ENCODE assay signal across 2 cellular contexts in the genomic region with DNA sequence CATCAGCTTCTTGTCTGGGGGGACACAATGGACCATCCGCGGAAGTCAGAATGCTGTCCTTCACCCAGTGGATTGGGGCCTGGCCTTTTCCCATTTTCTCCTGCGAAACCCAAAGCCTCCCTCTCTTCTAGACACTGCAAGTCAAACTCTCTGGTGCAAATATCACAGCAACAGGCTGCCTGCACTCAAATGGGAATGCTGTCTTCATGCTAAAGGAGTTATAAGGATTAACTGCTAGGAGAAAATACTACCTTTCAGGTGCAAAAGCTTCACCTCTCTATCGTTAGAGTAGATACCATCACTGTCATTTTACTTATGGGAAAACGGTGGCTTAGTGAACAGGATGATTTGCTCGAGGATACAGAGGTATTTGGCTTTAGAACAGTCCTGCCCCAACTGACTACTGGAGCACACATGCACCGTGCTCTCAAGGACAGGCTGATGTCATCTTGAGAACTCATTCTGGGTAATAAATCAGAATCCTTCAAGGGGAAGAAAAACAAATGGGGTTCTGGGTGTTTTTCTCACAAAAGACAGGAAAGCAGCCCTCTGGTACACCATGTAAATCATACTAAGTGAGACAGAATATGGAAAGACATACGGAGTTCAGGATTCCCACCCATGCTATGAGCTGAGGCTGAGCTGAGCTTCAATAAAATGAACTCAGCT.
TF ChIP-seq lines count a peak whose summit lies in the region.

No MANE protein-coding gene starts in this region.

TF ChIP-seq in K562, 482 proteins besides CTCF, POLR2A, EP300 and RAD21 (continued from another document and continues in another):
- TF ChIP-seq, protein P1, sequence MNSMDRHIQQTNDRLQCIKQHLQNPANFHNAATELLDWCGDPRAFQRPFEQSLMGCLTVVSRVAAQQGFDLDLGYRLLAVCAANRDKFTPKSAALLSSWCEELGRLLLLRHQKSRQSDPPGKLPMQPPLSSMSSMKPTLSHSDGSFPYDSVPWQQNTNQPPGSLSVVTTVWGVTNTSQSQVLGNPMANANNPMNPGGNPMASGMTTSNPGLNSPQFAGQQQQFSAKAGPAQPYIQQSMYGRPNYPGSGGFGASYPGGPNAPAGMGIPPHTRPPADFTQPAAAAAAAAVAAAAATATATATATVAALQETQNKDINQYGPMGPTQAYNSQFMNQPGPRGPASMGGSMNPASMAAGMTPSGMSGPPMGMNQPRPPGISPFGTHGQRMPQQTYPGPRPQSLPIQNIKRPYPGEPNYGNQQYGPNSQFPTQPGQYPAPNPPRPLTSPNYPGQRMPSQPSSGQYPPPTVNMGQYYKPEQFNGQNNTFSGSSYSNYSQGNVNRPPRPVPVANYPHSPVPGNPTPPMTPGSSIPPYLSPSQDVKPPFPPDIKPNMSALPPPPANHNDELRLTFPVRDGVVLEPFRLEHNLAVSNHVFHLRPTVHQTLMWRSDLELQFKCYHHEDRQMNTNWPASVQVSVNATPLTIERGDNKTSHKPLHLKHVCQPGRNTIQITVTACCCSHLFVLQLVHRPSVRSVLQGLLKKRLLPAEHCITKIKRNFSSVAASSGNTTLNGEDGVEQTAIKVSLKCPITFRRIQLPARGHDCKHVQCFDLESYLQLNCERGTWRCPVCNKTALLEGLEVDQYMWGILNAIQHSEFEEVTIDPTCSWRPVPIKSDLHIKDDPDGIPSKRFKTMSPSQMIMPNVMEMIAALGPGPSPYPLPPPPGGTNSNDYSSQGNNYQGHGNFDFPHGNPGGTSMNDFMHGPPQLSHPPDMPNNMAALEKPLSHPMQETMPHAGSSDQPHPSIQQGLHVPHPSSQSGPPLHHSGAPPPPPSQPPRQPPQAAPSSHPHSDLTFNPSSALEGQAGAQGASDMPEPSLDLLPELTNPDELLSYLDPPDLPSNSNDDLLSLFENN (IDR thresholded peaks at IDR 0.05; ENCODE audit: low read depth in 2 of 2, low read length in 2 of 2) = no peak
- TF ChIP-seq JUND (IDR thresholded peaks at IDR 0.05; ENCODE audit: borderline replicate concordance, low read depth, low read length) (no peak), JUND (tag; IDR thresholded peaks at IDR 0.05; ENCODE audit: borderline replicate concordance, low read depth, low read length) (peak; percentile 70; the same call in 1 of the 3 replicates), MEIS2 (IDR thresholded peaks at IDR 0.05; ENCODE audit: partially characterized antibody) (peak; percentile 94), ZSCAN29 (IDR thresholded peaks at IDR 0.05) (no peak), SMC3 (conservative IDR thresholded peaks at IDR 0.05; ENCODE audit: insufficient read depth, low read depth, low read length) (no peak), CBFA2T2 (conservative IDR thresholded peaks at IDR 0.05) (no peak), ZNF766 (CRISPR knock-in tag; conservative IDR thresholded peaks at IDR 0.05) (no peak), RBM22 (IDR thresholded peaks at IDR 0.05; ENCODE audit: low read depth, low read length, poor library complexity, severe bottlenecking) (no peak), C11orf30 (IDR thresholded peaks at IDR 0.05; ENCODE audit: low read depth) (no peak), ZNF23 (CRISPR knock-in tag; IDR thresholded peaks at IDR 0.05) (no peak)
- TF ChIP-seq, protein P2, sequence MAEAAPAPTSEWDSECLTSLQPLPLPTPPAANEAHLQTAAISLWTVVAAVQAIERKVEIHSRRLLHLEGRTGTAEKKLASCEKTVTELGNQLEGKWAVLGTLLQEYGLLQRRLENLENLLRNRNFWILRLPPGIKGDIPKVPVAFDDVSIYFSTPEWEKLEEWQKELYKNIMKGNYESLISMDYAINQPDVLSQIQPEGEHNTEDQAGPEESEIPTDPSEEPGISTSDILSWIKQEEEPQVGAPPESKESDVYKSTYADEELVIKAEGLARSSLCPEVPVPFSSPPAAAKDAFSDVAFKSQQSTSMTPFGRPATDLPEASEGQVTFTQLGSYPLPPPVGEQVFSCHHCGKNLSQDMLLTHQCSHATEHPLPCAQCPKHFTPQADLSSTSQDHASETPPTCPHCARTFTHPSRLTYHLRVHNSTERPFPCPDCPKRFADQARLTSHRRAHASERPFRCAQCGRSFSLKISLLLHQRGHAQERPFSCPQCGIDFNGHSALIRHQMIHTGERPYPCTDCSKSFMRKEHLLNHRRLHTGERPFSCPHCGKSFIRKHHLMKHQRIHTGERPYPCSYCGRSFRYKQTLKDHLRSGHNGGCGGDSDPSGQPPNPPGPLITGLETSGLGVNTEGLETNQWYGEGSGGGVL (CRISPR knock-in tag; IDR thresholded peaks at IDR 0.05) = no peak
- TF ChIP-seq, protein P3, sequence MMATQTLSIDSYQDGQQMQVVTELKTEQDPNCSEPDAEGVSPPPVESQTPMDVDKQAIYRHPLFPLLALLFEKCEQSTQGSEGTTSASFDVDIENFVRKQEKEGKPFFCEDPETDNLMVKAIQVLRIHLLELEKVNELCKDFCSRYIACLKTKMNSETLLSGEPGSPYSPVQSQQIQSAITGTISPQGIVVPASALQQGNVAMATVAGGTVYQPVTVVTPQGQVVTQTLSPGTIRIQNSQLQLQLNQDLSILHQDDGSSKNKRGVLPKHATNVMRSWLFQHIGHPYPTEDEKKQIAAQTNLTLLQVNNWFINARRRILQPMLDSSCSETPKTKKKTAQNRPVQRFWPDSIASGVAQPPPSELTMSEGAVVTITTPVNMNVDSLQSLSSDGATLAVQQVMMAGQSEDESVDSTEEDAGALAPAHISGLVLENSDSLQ (IDR thresholded peaks at IDR 0.05) = peak; percentile 73
- TF ChIP-seq, protein P4, sequence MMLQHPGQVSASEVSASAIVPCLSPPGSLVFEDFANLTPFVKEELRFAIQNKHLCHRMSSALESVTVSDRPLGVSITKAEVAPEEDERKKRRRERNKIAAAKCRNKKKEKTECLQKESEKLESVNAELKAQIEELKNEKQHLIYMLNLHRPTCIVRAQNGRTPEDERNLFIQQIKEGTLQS (IDR thresholded peaks at IDR 0.05) = peak; percentile 62
- TF ChIP-seq, protein P4 (CRISPR knock-in tag; conservative IDR thresholded peaks at IDR 0.05) = no peak
- TF ChIP-seq, protein P5, sequence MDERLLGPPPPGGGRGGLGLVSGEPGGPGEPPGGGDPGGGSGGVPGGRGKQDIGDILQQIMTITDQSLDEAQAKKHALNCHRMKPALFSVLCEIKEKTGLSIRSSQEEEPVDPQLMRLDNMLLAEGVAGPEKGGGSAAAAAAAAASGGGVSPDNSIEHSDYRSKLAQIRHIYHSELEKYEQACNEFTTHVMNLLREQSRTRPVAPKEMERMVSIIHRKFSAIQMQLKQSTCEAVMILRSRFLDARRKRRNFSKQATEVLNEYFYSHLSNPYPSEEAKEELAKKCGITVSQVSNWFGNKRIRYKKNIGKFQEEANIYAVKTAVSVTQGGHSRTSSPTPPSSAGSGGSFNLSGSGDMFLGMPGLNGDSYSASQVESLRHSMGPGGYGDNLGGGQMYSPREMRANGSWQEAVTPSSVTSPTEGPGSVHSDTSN (CRISPR knock-in tag; IDR thresholded peaks at IDR 0.05; ENCODE audit: low read depth) = no peak
- TF ChIP-seq, protein P5 (tag; conservative IDR thresholded peaks at IDR 0.05; ENCODE audit: low read depth) = peak; percentile 86

TF ChIP-seq in WTC11, 78 proteins besides CTCF, POLR2A, EP300 and RAD21 (continued from another document):
- TF ChIP-seq, protein P6, sequence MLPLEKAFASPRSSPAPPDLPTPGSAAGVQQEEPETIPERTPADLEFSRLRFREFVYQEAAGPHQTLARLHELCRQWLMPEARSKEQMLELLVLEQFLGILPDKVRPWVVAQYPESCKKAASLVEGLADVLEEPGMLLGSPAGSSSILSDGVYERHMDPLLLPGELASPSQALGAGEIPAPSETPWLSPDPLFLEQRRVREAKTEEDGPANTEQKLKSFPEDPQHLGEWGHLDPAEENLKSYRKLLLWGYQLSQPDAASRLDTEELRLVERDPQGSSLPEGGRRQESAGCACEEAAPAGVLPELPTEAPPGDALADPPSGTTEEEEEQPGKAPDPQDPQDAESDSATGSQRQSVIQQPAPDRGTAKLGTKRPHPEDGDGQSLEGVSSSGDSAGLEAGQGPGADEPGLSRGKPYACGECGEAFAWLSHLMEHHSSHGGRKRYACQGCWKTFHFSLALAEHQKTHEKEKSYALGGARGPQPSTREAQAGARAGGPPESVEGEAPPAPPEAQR (CRISPR knock-in tag; IDR thresholded peaks at IDR 0.05) = no peak
- no peak for TF ChIP-seq MXD4 (CRISPR knock-in tag; IDR thresholded peaks at IDR 0.05; ENCODE audit: borderline replicate concordance)
- no peak for TF ChIP-seq CBFB (CRISPR knock-in tag; IDR thresholded peaks at IDR 0.05; ENCODE audit: low read depth)
- TF ChIP-seq, protein P7, sequence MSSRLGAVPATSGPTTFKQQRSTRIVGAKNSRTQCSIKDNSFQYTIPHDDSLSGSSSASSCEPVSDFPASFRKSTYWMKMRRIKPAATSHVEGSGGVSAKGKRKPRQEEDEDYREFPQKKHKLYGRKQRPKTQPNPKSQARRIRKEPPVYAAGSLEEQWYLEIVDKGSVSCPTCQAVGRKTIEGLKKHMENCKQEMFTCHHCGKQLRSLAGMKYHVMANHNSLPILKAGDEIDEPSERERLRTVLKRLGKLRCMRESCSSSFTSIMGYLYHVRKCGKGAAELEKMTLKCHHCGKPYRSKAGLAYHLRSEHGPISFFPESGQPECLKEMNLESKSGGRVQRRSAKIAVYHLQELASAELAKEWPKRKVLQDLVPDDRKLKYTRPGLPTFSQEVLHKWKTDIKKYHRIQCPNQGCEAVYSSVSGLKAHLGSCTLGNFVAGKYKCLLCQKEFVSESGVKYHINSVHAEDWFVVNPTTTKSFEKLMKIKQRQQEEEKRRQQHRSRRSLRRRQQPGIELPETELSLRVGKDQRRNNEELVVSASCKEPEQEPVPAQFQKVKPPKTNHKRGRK (CRISPR knock-in tag; IDR thresholded peaks at IDR 0.05; ENCODE audit: borderline replicate concordance) = no peak
- TF ChIP-seq, protein P8, sequence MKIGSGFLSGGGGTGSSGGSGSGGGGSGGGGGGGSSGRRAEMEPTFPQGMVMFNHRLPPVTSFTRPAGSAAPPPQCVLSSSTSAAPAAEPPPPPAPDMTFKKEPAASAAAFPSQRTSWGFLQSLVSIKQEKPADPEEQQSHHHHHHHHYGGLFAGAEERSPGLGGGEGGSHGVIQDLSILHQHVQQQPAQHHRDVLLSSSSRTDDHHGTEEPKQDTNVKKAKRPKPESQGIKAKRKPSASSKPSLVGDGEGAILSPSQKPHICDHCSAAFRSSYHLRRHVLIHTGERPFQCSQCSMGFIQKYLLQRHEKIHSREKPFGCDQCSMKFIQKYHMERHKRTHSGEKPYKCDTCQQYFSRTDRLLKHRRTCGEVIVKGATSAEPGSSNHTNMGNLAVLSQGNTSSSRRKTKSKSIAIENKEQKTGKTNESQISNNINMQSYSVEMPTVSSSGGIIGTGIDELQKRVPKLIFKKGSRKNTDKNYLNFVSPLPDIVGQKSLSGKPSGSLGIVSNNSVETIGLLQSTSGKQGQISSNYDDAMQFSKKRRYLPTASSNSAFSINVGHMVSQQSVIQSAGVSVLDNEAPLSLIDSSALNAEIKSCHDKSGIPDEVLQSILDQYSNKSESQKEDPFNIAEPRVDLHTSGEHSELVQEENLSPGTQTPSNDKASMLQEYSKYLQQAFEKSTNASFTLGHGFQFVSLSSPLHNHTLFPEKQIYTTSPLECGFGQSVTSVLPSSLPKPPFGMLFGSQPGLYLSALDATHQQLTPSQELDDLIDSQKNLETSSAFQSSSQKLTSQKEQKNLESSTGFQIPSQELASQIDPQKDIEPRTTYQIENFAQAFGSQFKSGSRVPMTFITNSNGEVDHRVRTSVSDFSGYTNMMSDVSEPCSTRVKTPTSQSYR (CRISPR knock-in tag; IDR thresholded peaks at IDR 0.05) = no peak
- TF ChIP-seq ZNF263 (CRISPR knock-in tag; IDR thresholded peaks at IDR 0.05; ENCODE audit: low read depth) = no peak
- no peak for TF ChIP-seq ZNF138 (CRISPR knock-in tag; conservative IDR thresholded peaks at IDR 0.05)
- TF ChIP-seq TCF7 (CRISPR knock-in tag; IDR thresholded peaks at IDR 0.05; ENCODE audit: low read depth) = no peak
- no peak for TF ChIP-seq FOXK1 (CRISPR knock-in tag; IDR thresholded peaks at IDR 0.05)
- TF ChIP-seq ZNF219 (CRISPR knock-in tag; IDR thresholded peaks at IDR 0.05; ENCODE audit: borderline replicate concordance) = no peak
- TF ChIP-seq, protein P9, sequence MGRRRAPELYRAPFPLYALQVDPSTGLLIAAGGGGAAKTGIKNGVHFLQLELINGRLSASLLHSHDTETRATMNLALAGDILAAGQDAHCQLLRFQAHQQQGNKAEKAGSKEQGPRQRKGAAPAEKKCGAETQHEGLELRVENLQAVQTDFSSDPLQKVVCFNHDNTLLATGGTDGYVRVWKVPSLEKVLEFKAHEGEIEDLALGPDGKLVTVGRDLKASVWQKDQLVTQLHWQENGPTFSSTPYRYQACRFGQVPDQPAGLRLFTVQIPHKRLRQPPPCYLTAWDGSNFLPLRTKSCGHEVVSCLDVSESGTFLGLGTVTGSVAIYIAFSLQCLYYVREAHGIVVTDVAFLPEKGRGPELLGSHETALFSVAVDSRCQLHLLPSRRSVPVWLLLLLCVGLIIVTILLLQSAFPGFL (CRISPR knock-in tag; IDR thresholded peaks at IDR 0.05; ENCODE audit: borderline replicate concordance) = no peak
